In the genomic region with DNA sequence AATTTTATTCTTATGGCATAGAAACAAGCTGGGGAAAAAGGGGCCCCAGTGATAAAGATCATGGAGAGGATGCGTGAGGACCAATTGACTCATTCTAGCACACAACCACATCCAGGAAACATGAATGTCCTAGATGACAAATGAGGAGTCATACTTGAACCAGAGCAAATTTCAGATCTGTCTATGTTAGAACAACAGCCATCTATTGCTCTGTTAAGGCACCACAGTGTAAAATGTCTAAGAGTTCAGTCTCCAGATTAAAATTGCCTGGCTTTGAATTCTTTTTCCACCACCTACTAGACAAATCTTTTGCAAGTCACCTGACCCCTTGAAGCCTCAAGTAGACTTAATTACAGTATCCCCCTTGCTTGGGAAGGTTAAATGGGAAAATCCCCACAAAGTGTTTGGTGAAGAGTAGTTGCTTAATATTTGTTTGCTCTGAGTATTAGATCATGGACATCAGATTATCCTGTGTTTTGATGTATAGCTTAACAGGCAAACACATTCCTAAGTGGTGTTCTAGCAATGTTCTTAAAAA, we compare ENCODE assay signal across 8 cellular contexts.
DNase-seq lines count a peak whose midpoint lies in the region; ATAC-seq, FAIRE-seq and TF ChIP-seq lines count a peak whose summit lies in the region.

No MANE protein-coding gene starts in this region.

- peaks cover 36% of the 10 kb centered on the region for H3K4me1 Mint-ChIP-seq in central memory CD8-positive, alpha-beta T cell
- H3K4me1 Mint-ChIP-seq in stimulated activated memory B cell treated with anti-CD40 and anti-IgM and Interleukin-4, amounts not matched to agents 10 μg/mL and 1 μg/mL and 100 μg/mL, for 72 hours: peaks cover 11% of the 10 kb centered on the region

- H3K4me3 Mint-ChIP-seq in central memory CD8-positive, alpha-beta T cell: no peak overlapping the region
- no peak overlapping the region for H3K4me3 Mint-ChIP-seq in stimulated activated memory B cell treated with anti-CD40 and anti-IgM and Interleukin-4, amounts not matched to agents 10 μg/mL and 1 μg/mL and 100 μg/mL, for 72 hours

- DNase-seq in D721Med (ENCODE audit: insufficient read length, low spot score): no peak
- peak; percentile 54 for DNase-seq in NCI-H226
- DNase-seq in central memory CD8-positive, alpha-beta T cell (ENCODE audit: low spot score in 2 of 2): no peak
- DNase-seq in NOMO-1 treated with dmso at 0.1 percent for 144 hours (lab: John Stamatoyannopoulos, UW; ENCODE audit: unreplicated experiment): no peak
- no peak for DNase-seq in effector CD4-positive, alpha-beta T cell
- no peak for DNase-seq in sciatic nerve (ENCODE audit: low spot score)

- no peaks in the 10 kb centered on the region for H3K27me3 Mint-ChIP-seq in central memory CD8-positive, alpha-beta T cell
- peaks cover 47% of the 10 kb centered on the region for H3K27me3 Mint-ChIP-seq in stimulated activated memory B cell treated with anti-CD40 and anti-IgM and Interleukin-4, amounts not matched to agents 10 μg/mL and 1 μg/mL and 100 μg/mL, for 72 hours

- H3K27ac Mint-ChIP-seq in central memory CD8-positive, alpha-beta T cell (ENCODE audit: low read depth): no peak overlapping the region
- H3K27ac Mint-ChIP-seq in stimulated activated memory B cell treated with anti-CD40 and anti-IgM and Interleukin-4, amounts not matched to agents 10 μg/mL and 1 μg/mL and 100 μg/mL, for 72 hours: no peak overlapping the region

- intact Hi-C loops in sciatic nerve (cut with DNase I): no loop called here

- ATAC-seq in GM21737 (IDR thresholded peaks at IDR 0.05; ENCODE audit: unreplicated experiment): peak; percentile 69
- peak; percentile 36 for ATAC-seq in central memory CD8-positive, alpha-beta T cell (replicated peaks; ENCODE audit: extremely low read depth, poor library complexity, severe bottlenecking)
- peak; percentile 76 for ATAC-seq in stimulated activated memory B cell treated with anti-CD40 and anti-IgM and Interleukin-4, amounts not matched to agents 10 μg/mL and 1 μg/mL and 100 μg/mL, for 72 hours
- ATAC-seq in sciatic nerve: no peak

- no peaks in the 10 kb centered on the region for H3K36me3 Mint-ChIP-seq in central memory CD8-positive, alpha-beta T cell (ENCODE audit: insufficient read depth)
- no peaks in the 10 kb centered on the region for H3K36me3 Mint-ChIP-seq in stimulated activated memory B cell treated with anti-CD40 and anti-IgM and Interleukin-4, amounts not matched to agents 10 μg/mL and 1 μg/mL and 100 μg/mL, for 72 hours

- no peak for TF ChIP-seq CTCF in D721Med (IDR thresholded peaks at IDR 0.05; ENCODE audit: insufficient read depth, missing control alignments)

- no peaks in the 10 kb centered on the region for H3K9me3 Mint-ChIP-seq in central memory CD8-positive, alpha-beta T cell
- H3K9me3 Mint-ChIP-seq in stimulated activated memory B cell treated with anti-CD40 and anti-IgM and Interleukin-4, amounts not matched to agents 10 μg/mL and 1 μg/mL and 100 μg/mL, for 72 hours: no peaks in the 10 kb centered on the region

- FAIRE-seq in D721Med (lab: Jason Lieb, UNC): peak; percentile 60
